ENCODE assay signal across 2 cellular contexts in the genomic region with DNA sequence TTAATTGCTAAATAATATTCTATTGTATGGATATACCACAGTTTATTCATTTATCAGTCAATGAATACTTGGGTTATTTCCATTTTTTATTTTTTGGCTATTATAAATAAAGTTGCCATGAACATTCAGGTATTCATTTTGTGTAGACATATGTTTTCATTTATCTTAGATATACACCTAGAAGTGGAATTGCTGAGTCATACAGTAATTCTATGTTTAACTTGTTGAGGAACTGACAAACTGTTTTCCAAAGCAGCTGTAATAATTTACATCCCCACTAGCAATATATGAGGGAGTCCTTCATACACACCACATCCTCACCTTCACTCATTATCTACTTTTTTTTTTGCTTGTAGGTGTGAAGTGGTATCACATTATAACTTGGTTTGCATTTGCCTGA.
A peak's percentile ranks its signal among the peaks of the same experiment; 100 is the strongest.
TF ChIP-seq lines count a peak whose summit lies in the region.

No MANE protein-coding gene starts in this region.

TF ChIP-seq in HepG2, 621 proteins besides CTCF, POLR2A, EP300 and RAD21 (continued from another document):
- TF ChIP-seq SAP130 (CRISPR knock-in tag; IDR thresholded peaks at IDR 0.05; ENCODE audit: low read depth): no peak
- no peak for TF ChIP-seq NCOA2 (CRISPR knock-in tag; IDR thresholded peaks at IDR 0.05)
- peak in 1 of 2 experiments; percentile 57; a peak in 2 of 4 replicates for TF ChIP-seq MAFK (conservative IDR thresholded peaks at IDR 0.05 in 1 of 2, IDR thresholded peaks at IDR 0.05 in 1 of 2; ENCODE audit: low read length in 2 of 2)
- no peak for TF ChIP-seq NR2C2 (CRISPR knock-in tag; IDR thresholded peaks at IDR 0.05; ENCODE audit: borderline replicate concordance)
- peak; percentile 11; the same call in 1 of the 2 replicates for TF ChIP-seq MAFF (IDR thresholded peaks at IDR 0.05; ENCODE audit: low read depth, low read length)
- TF ChIP-seq KDM6A (CRISPR knock-in tag; IDR thresholded peaks at IDR 0.05; ENCODE audit: low read depth): no peak
- no peak for TF ChIP-seq ZNF761 (CRISPR knock-in tag; conservative IDR thresholded peaks at IDR 0.05)
- no peak for TF ChIP-seq FIP1L1 (IDR thresholded peaks at IDR 0.05; ENCODE audit: borderline replicate concordance, insufficient read depth, low read depth, low read length)

TF ChIP-seq in IMR-90, 13 proteins besides CTCF, POLR2A, EP300 and RAD21 (continued from another document):
- TF ChIP-seq, protein P1, sequence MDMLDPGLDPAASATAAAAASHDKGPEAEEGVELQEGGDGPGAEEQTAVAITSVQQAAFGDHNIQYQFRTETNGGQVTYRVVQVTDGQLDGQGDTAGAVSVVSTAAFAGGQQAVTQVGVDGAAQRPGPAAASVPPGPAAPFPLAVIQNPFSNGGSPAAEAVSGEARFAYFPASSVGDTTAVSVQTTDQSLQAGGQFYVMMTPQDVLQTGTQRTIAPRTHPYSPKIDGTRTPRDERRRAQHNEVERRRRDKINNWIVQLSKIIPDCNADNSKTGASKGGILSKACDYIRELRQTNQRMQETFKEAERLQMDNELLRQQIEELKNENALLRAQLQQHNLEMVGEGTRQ (IDR thresholded peaks at IDR 0.05; ENCODE audit: low read depth, low read length): no peak
- no peak for TF ChIP-seq RCOR1 (IDR thresholded peaks at IDR 0.05; ENCODE audit: insufficient replicate concordance, low read length)
- TF ChIP-seq CEBPB (IDR thresholded peaks at IDR 0.05; ENCODE audit: low read depth, low read length): no peak
- TF ChIP-seq NFE2L2 (IDR thresholded peaks at IDR 0.05; ENCODE audit: low read depth, low read length): peak; percentile 80
- peak; percentile 53 for TF ChIP-seq MAFK (IDR thresholded peaks at IDR 0.05; ENCODE audit: low read depth, low read length)
